10 cellular contexts compared by ENCODE assay signal in genomic region chr12:51395283-51396230, GRCh38. TPM values are rescaled to one million over a fixed set of nuclear protein-coding genes. Genes with fewer than 3 reads are reported as not detected.
DNase-seq lines count a peak whose midpoint lies in the region; ATAC-seq and TF ChIP-seq lines count a peak whose summit lies in the region.
"Had no signal": no experiment of that assay in that cellular context is flagged by ENCODE, and none has a peak within 500 bp of the region (broad histone marks: within the 10 kb centered on the region; RNA-seq: fewer than 3 reads in every experiment).

No MANE protein-coding gene starts in this region.

- H3K27ac Mint-ChIP-seq in Caco-2 (ENCODE audit: unreplicated experiment) (peak overlapping the region; percentile 99), GM23338 (no peak overlapping the region)

- H3K27me3 ChIP-seq in Caco-2 (replicated peaks; ENCODE audit: control insufficient read depth, insufficient read depth, low read length) (no peaks in the 10 kb centered on the region), duodenal mucosa (ENCODE audit: control insufficient read depth in 1 of 2, insufficient read depth in 2 of 2, low read length in 2 of 2) (no peaks in the 10 kb centered on the region), GM23338 (ENCODE audit: insufficient read depth) (no peaks in the 10 kb centered on the region)

- H3K4me1 ChIP-seq in Caco-2 (peaks cover 68% of the 10 kb centered on the region), duodenal mucosa (ENCODE audit: control insufficient read depth in 1 of 2, insufficient read depth in 2 of 2, low read length in 2 of 2) (peaks cover 36 to 46% of the 10 kb centered on the region in 2 donors), GM23338 (ENCODE audit: insufficient read depth) (peaks cover 10% of the 10 kb centered on the region)

- H3K27ac ChIP-seq in duodenal mucosa (ENCODE audit: low read depth, low read length) (no peak overlapping the region), GM23338 (ENCODE audit: low read depth) (no peak overlapping the region)

- H3K9me3 Mint-ChIP-seq in Caco-2 (ENCODE audit: unreplicated experiment) (no peaks in the 10 kb centered on the region), GM23338 (no peaks in the 10 kb centered on the region)

- DNase-seq in Caco-2: peak; percentile 37 to 69
- DNase-seq in MV-4-11 (lab: John Stamatoyannopoulos, UW): peak; percentile 11
- DNase-seq in GM23338 (ENCODE audit: low spot score): no peak
- DNase-seq in UCSD-AML1 (lab: John Stamatoyannopoulos, UW; ENCODE audit: unreplicated experiment): no peak
- no peak for DNase-seq in amniotic stem cell (lab: John Stamatoyannopoulos, UW)
- DNase-seq in NCI-H524 treated with DMSO at 0.1 percent for 48 hours (lab: John Stamatoyannopoulos, UW): no peak
- DNase-seq: heart left ventricle had no signal

- H3K9me3 ChIP-seq in Caco-2: no peaks in the 10 kb centered on the region
- H3K9me3 ChIP-seq in duodenal mucosa (ENCODE audit: control insufficient read depth in 1 of 2, low read length in 2 of 2): no peaks in the 10 kb centered on the region
- H3K9me3 ChIP-seq: heart left ventricle had no signal

- peaks cover 12% of the 10 kb centered on the region for H3F3A ChIP-seq in GM23338 (replicated peaks; ENCODE audit: low read depth)

- H3K4me1 Mint-ChIP-seq in Caco-2 (ENCODE audit: low read depth, unreplicated experiment) (peaks cover 62% of the 10 kb centered on the region), GM23338 (peaks cover 14% of the 10 kb centered on the region; the same call in 2 of the 3 replicates)

- H2AFZ ChIP-seq in GM23338: no peak overlapping the region

- H3K27me3 Mint-ChIP-seq in Caco-2 (ENCODE audit: insufficient read depth, unreplicated experiment) (no peaks in the 10 kb centered on the region), GM23338 (ENCODE audit: insufficient read depth, low read depth, poor library complexity) (peaks cover 24% of the 10 kb centered on the region)

- peak overlapping the region in 1 of 2 donors; percentile 54 for H3K9ac ChIP-seq in duodenal mucosa (ENCODE audit: low read depth in 1 of 2, low read length in 2 of 2)

- CTCF ChIA-PET in Caco-2 (lab: Charles Lee): interaction anchor here (0.5 to 1.1 kb wide), 4 partner anchors 26 to 737 kb away, joined by 3 to 4 read pairs (median 3); no protein-coding TSS in a partner anchor

- H3K4me2 ChIP-seq in GM23338: no peak overlapping the region

- ATAC-seq in GM19351 (IDR thresholded peaks at IDR 0.05; ENCODE audit: unreplicated experiment) (peak; percentile 33), GM23338 (no peak)

- H4K20me1 ChIP-seq in GM23338 (replicated peaks; ENCODE audit: insufficient read depth): no peaks in the 10 kb centered on the region; the same call in 1 of the 2 replicates

- no peaks in the 10 kb centered on the region for H3K9me2 ChIP-seq in GM23338 (ENCODE audit: insufficient read depth)

- H3K36me3 Mint-ChIP-seq in Caco-2 (ENCODE audit: insufficient read depth, unreplicated experiment): peaks cover 56% of the 10 kb centered on the region
- peaks cover 6% of the 10 kb centered on the region; the same call in 2 of the 3 replicates for H3K36me3 Mint-ChIP-seq in GM23338 (ENCODE audit: low read depth)

- no peaks in the 10 kb centered on the region for H3K36me3 ChIP-seq in Caco-2 (ENCODE audit: control insufficient read depth, insufficient read depth, low read length)
- H3K36me3 ChIP-seq in duodenal mucosa (ENCODE audit: control insufficient read depth in 1 of 2, insufficient read depth in 2 of 2, low read length in 2 of 2): no peaks in the 10 kb centered on the region
- H3K36me3 ChIP-seq in GM23338 (ENCODE audit: insufficient read depth): no peaks in the 10 kb centered on the region
- H3K36me3 ChIP-seq: heart left ventricle had no signal

- intact Hi-C loops in Caco-2 (cut with micrococcal nuclease; ENCODE audit: unreplicated experiment): no loop called here

- H3K4me3 ChIP-seq in Caco-2 (ENCODE audit: low read depth, low read length) (no peak overlapping the region), duodenal mucosa (ENCODE audit: low read depth in 1 of 2, low read length in 2 of 2) (peak overlapping the region; percentile 10 to 33), GM23338 (no peak overlapping the region)
- H3K4me3 ChIP-seq: skin epidermis had no signal

- POLR2A ChIA-PET in Caco-2 (lab: Charles Lee): no interaction called here

- H3K4me3 Mint-ChIP-seq in Caco-2 (ENCODE audit: unreplicated experiment) (peak overlapping the region; percentile 29), GM23338 (no peak overlapping the region)

- H3K79me2 ChIP-seq in GM23338 (replicated peaks; ENCODE audit: insufficient read depth): peaks cover 12% of the 10 kb centered on the region

- TF ChIP-seq CTCF in Caco-2 (IDR thresholded peaks at IDR 0.05; ENCODE audit: insufficient read depth in 1 of 2, low read depth in 1 of 2, low read length in 1 of 2, severe bottlenecking in 1 of 2, unreplicated experiment in 1 of 2): no peak
- TF ChIP-seq CTCF in GM23338 (conservative IDR thresholded peaks at IDR 0.05; ENCODE audit: low read depth in 2 of 2): no peak

- BruUV-seq in Caco-2 (replicated peaks; lab: Mats Ljungman, UMichigan): no TSS peak

TF ChIP-seq in GM23338, 12 proteins besides CTCF, POLR2A, EP300 and RAD21:
- TF ChIP-seq ZNF462 (CRISPR knock-in tag; IDR thresholded peaks at IDR 0.05) (no peak), ZNF114 (CRISPR knock-in tag; IDR thresholded peaks at IDR 0.05) (no peak)

RNA-seq across cellular contexts. Expression of gene GALNT6, which starts 4.4 kb away (rescaled TPM):
- 170 and 190 TPM in 2 replicates for total RNA-seq in Caco-2 (2022)
- 18.6 and 20.2 TPM in 2 replicates for total RNA-seq in GM23338 (2014; rRNA removed; shearing (Covaris generic))
- polyA plus RNA-seq in GM23338 (2016; fragmentation: Nextera tagmentation; extraction: Ambion mirVana): 8.1 and 8.6 TPM in 2 replicates

RNA-seq across cellular contexts. Expression of gene SLC4A8, which starts 29.1 kb away (rescaled TPM):
- total RNA-seq in Caco-2 (2022): 62.7 and 67.0 TPM in 2 replicates
- 9.2 and 20.3 TPM in 2 replicates for total RNA-seq in GM23338 (2014; rRNA removed; shearing (Covaris generic))
- 4.6 and 7.6 TPM in 2 replicates for polyA plus RNA-seq in GM23338 (2016; fragmentation: Nextera tagmentation; extraction: Ambion mirVana)

RNA-seq across cellular contexts. Expression of gene CELA1, which starts 49.1 kb away (rescaled TPM):
- not detected in 2 replicates for total RNA-seq in Caco-2 (2022)
- total RNA-seq in GM23338 (2014; rRNA removed; shearing (Covaris generic)): not detected in 2 replicates
- polyA plus RNA-seq in GM23338 (2016; fragmentation: Nextera tagmentation; extraction: Ambion mirVana): not detected in 2 replicates
- total RNA-seq: heart left ventricle had no signal
- polyA plus RNA-seq: heart left ventricle had no signal

Comparison
In these comparisons a context has a peak if more than half of its experiments do, and no peak if none do; other contexts are left out.
1. DNase-seq: peak in Caco-2 (2 of 2) and MV-4-11 (single experiment); none in GM23338 (single experiment), UCSD-AML1 (single experiment), amniotic stem cell (single experiment) and NCI-H524 treated with DMSO at 0.1 percent for 48 hours (single experiment).
2. H3K4me3 ChIP-seq: peak in duodenal mucosa (2 of 2); none in Caco-2 (single experiment) and GM23338 (single experiment).